In genomic region chr19:55440411-55441105, GRCh38 we compare ENCODE assay signal across 13 cellular contexts. TPM values are rescaled to one million over a fixed set of nuclear protein-coding genes. Genes with fewer than 3 reads are reported as not detected.
DNase-seq lines count a peak whose midpoint lies in the region; ATAC-seq and TF ChIP-seq lines count a peak whose summit lies in the region.
"Had no signal": no experiment of that assay in that cellular context is flagged by ENCODE, and none has a peak within 500 bp of the region (broad histone marks: within the 10 kb centered on the region; RNA-seq: fewer than 3 reads in every experiment).

No MANE protein-coding gene starts in this region.

- peak; percentile 46 to 73 (median 64) for DNase-seq in NCI-H1417 (lab: John Stamatoyannopoulos, UW)
- no peak for DNase-seq in NCI-H1417 treated with DMSO at 0.1 percent for 48 hours (lab: John Stamatoyannopoulos, UW)
- DNase-seq in H7, result peak; percentile 96
- peak; percentile 45 for DNase-seq in activated CD8-positive, alpha-beta T cell treated with anti-CD3 and anti-CD28 coated beads for 36 hours
- no peak for DNase-seq in natural killer cell
- DNase-seq: brain microvascular endothelial cell, foreskin melanocyte, GOT3 had no signal

- no peak for TF ChIP-seq CTCF in activated CD8-positive, alpha-beta T cell treated with anti-CD3 and anti-CD28 coated beads for 36 hours (IDR thresholded peaks at IDR 0.05)
- no peak for TF ChIP-seq CTCF in natural killer cell (IDR thresholded peaks at IDR 0.05)

- peaks cover 62% of the 10 kb centered on the region for H3K27me3 Mint-ChIP-seq in activated CD8-positive, alpha-beta T cell treated with anti-CD3 and anti-CD28 coated beads for 36 hours
- H3K27me3 Mint-ChIP-seq in natural killer cell (ENCODE audit: low read depth in 2 of 2), result peaks cover 59 to 64% of the 10 kb centered on the region in 2 donors

- H3K27me3 ChIP-seq in H7 (ENCODE audit: control insufficient read depth, insufficient read depth, low read length), result peaks cover 72% of the 10 kb centered on the region

- H3K4me3 ChIP-seq in H7 (ENCODE audit: insufficient read depth, low read depth, low read length), result peak overlapping the region; percentile 66
- H3K4me3 ChIP-seq: tibial nerve had no signal

- no peaks in the 10 kb centered on the region for H3K36me3 ChIP-seq in H7 (replicated peaks; ENCODE audit: control insufficient read depth, insufficient read depth, low read length)
- H3K36me3 ChIP-seq: brain microvascular endothelial cell, tibial nerve had no signal

- POLR2A ChIA-PET in activated CD8-positive, alpha-beta T cell treated with anti-CD3 and anti-CD28 coated beads for 36 hours (lab: Charles Lee), result no interaction called here

- peak; percentile 71 for ATAC-seq in activated CD8-positive, alpha-beta T cell treated with anti-CD3 and anti-CD28 coated beads for 36 hours
- ATAC-seq in natural killer cell, result peak; percentile 52 to 73 (median 66)
- ATAC-seq in HG03457 (IDR thresholded peaks at IDR 0.05; ENCODE audit: unreplicated experiment), result no peak
- ATAC-seq in HG02571 (IDR thresholded peaks at IDR 0.05; ENCODE audit: unreplicated experiment), result no peak
- ATAC-seq in HG03135 (IDR thresholded peaks at IDR 0.05; ENCODE audit: unreplicated experiment), result no peak
- ATAC-seq: activated CD4-positive, CD25-positive, alpha-beta regulatory T cell treated with anti-CD3 and anti-CD28 coated beads, Interleukin-2, amount 50 U/mL, for 24 hours had no signal

- peaks cover 14% of the 10 kb centered on the region for H3K4me1 Mint-ChIP-seq in activated CD8-positive, alpha-beta T cell treated with anti-CD3 and anti-CD28 coated beads for 36 hours (ENCODE audit: low read depth)
- peaks cover 11 to 31% of the 10 kb centered on the region in 2 donors for H3K4me1 Mint-ChIP-seq in natural killer cell

- H3K36me3 Mint-ChIP-seq in activated CD8-positive, alpha-beta T cell treated with anti-CD3 and anti-CD28 coated beads for 36 hours (ENCODE audit: low read depth), result no peaks in the 10 kb centered on the region
- H3K36me3 Mint-ChIP-seq in natural killer cell, result peaks cover 8% of the 10 kb centered on the region

- H3K27ac Mint-ChIP-seq in activated CD8-positive, alpha-beta T cell treated with anti-CD3 and anti-CD28 coated beads for 36 hours, result no peak overlapping the region
- no peak overlapping the region for H3K27ac Mint-ChIP-seq in natural killer cell

- intact Hi-C loops in activated CD8-positive, alpha-beta T cell treated with anti-CD3 and anti-CD28 coated beads for 36 hours (cut with micrococcal nuclease), result no loop called here
- intact Hi-C loops in natural killer cell (cut with micrococcal nuclease), result no loop called here

- CTCF ChIA-PET in activated CD8-positive, alpha-beta T cell treated with anti-CD3 and anti-CD28 coated beads for 36 hours (lab: Charles Lee), result no interaction called here

- H3K4me3 Mint-ChIP-seq in activated CD8-positive, alpha-beta T cell treated with anti-CD3 and anti-CD28 coated beads for 36 hours, result no peak overlapping the region
- H3K4me3 Mint-ChIP-seq in natural killer cell, result peak overlapping the region; percentile 25

- H3K9me3 Mint-ChIP-seq in activated CD8-positive, alpha-beta T cell treated with anti-CD3 and anti-CD28 coated beads for 36 hours, result no peaks in the 10 kb centered on the region
- H3K9me3 Mint-ChIP-seq in natural killer cell, result no peaks in the 10 kb centered on the region

RNA-seq across cellular contexts. Expression of gene SHISA7, which starts 2.5 kb away (rescaled TPM):
- 0.04 and 0.07 TPM in 2 replicates for total RNA-seq in H7 (2014; rRNA removed; shearing (Covaris generic))
- total RNA-seq in activated CD8-positive, alpha-beta T cell treated with anti-CD3 and anti-CD28 coated beads for 36 hours, result not detected
- total RNA-seq in natural killer cell, result not detected

RNA-seq across cellular contexts. Expression of gene ISOC2, which starts 20.9 kb away (rescaled TPM):
- 178 and 185 TPM in 2 replicates for total RNA-seq in H7 (2014; rRNA removed; shearing (Covaris generic))
- 10 to 100 TPM; 29.0 to 29.3 TPM for total RNA-seq in activated CD8-positive, alpha-beta T cell treated with anti-CD3 and anti-CD28 coated beads for 36 hours
- total RNA-seq in natural killer cell, result 10 to 100 TPM in 1 of 3 donors, 1 to 10 TPM in 2; 7.2 to 12.4 (median 9.5) TPM

RNA-seq across cellular contexts. Expression of gene C19orf85, which starts 24.0 kb away (rescaled TPM):
- total RNA-seq in H7 (2014; rRNA removed; shearing (Covaris generic)), result 1.6 and 3.7 TPM in 2 replicates
- total RNA-seq in activated CD8-positive, alpha-beta T cell treated with anti-CD3 and anti-CD28 coated beads for 36 hours, result not detected
- not detected for total RNA-seq in natural killer cell
- total RNA-seq: tibial nerve had no signal

RNA-seq across cellular contexts. Expression of gene UBE2S, which starts 33.0 kb away (rescaled TPM):
- 369 and 380 TPM in 2 replicates for total RNA-seq in H7 (2014; rRNA removed; shearing (Covaris generic))
- 100 to 1,000 TPM; 229 to 241 TPM for total RNA-seq in activated CD8-positive, alpha-beta T cell treated with anti-CD3 and anti-CD28 coated beads for 36 hours
- 100 to 1,000 TPM in 1 of 3 donors, 10 to 100 TPM in 2; 60.2 to 107 (median 63.9) TPM for total RNA-seq in natural killer cell

RNA-seq across cellular contexts. Expression of gene ZNF628, which starts 35.9 kb away (rescaled TPM):
- total RNA-seq in H7 (2014; rRNA removed; shearing (Covaris generic)), result 5.8 and 8.1 TPM in 2 replicates
- 1 to 10 TPM; 8.4 to 8.6 TPM for total RNA-seq in activated CD8-positive, alpha-beta T cell treated with anti-CD3 and anti-CD28 coated beads for 36 hours
- 10 to 100 TPM; 20.8 to 28.7 (median 24.1) TPM for total RNA-seq in natural killer cell

Comparison
In these comparisons a context has a peak if more than half of its experiments do, and no peak if none do; other contexts are left out.
1. DNase-seq: peak in NCI-H1417 (3 of 3), H7 (single experiment) and activated CD8-positive, alpha-beta T cell treated with anti-CD3 and anti-CD28 coated beads for 36 hours (single experiment); none in NCI-H1417 treated with DMSO at 0.1 percent for 48 hours (single experiment) and natural killer cell (single experiment).
2. ATAC-seq: peak in activated CD8-positive, alpha-beta T cell treated with anti-CD3 and anti-CD28 coated beads for 36 hours (single experiment) and natural killer cell (3 of 3); none in HG03457 (single experiment), HG02571 (single experiment) and HG03135 (single experiment).